29 cellular contexts compared by ENCODE assay signal in genomic region chr7:136424058-136424457, GRCh38.
"Had no signal": no experiment of that assay in that cellular context is flagged by ENCODE, and none has a peak within 500 bp of the region (broad histone marks: within the 10 kb centered on the region; RNA-seq: fewer than 3 reads in every experiment).

No MANE protein-coding gene starts in this region.

- H3K27ac ChIP-seq: colonic mucosa, coronary artery, dorsolateral prefrontal cortex, epithelial cell of prostate, esophagus muscularis mucosa, esophagus squamous epithelium, foreskin keratinocyte, gastrocnemius medialis, gastroesophageal sphincter, heart left ventricle, heart right ventricle had no signal

- H3K9me3 ChIP-seq: colonic mucosa, esophagus squamous epithelium, gastrocnemius medialis had no signal

- H3K27me3 ChIP-seq: colonic mucosa, dorsolateral prefrontal cortex, esophagus muscularis mucosa, esophagus squamous epithelium, foreskin keratinocyte, gastrocnemius medialis, gastroesophageal sphincter, heart left ventricle, heart right ventricle had no signal

- H3K4me3 ChIP-seq: colonic mucosa, coronary artery, dorsolateral prefrontal cortex, esophagus muscularis mucosa, esophagus squamous epithelium, gastrocnemius medialis, gastroesophageal sphincter, heart left ventricle, heart right ventricle had no signal

- H3K27ac Mint-ChIP-seq: dendritic cell treated with granulocyte-macrophage colony-stimulating factor and Interleukin-4, amounts not matched to agents 40 ng/mL and 50 ng/mL, for 4 days; effector memory CD8-positive, alpha-beta T cell; endodermal cell had no signal

- H3K36me3 ChIP-seq: colonic mucosa, esophagus muscularis mucosa, esophagus squamous epithelium, gastrocnemius medialis, gastroesophageal sphincter, heart left ventricle, heart right ventricle had no signal

- H3K27me3 Mint-ChIP-seq: dendritic cell treated with granulocyte-macrophage colony-stimulating factor and Interleukin-4, amounts not matched to agents 40 ng/mL and 50 ng/mL, for 4 days; effector memory CD8-positive, alpha-beta T cell had no signal

- H3K4me1 Mint-ChIP-seq: endodermal cell had no signal

- ATAC-seq: effector memory CD8-positive, alpha-beta T cell; esophagus mucosa; foreskin keratinocyte; gastrocnemius medialis; gastroesophageal sphincter; heart left ventricle; heart right ventricle had no signal

- H3K4me3 Mint-ChIP-seq: dendritic cell treated with granulocyte-macrophage colony-stimulating factor and Interleukin-4, amounts not matched to agents 40 ng/mL and 50 ng/mL, for 4 days; effector memory CD8-positive, alpha-beta T cell; endodermal cell had no signal

- FAIRE-seq: colon, endometrium, endothelial cell of umbilical vein, frontal cortex had no signal

- H3K9me3 Mint-ChIP-seq: endodermal cell had no signal

- DNase-seq: colonic mucosa; cortex of kidney; dermis blood vessel endothelial cell; dorsolateral prefrontal cortex; effector CD4-positive, alpha-beta T cell; effector CD8-positive, alpha-beta T cell; effector memory CD4-positive, alpha-beta T cell; effector memory CD8-positive, alpha-beta T cell; endodermal cell; erythroblast; esophagus squamous epithelium; foreskin fibroblast; foreskin keratinocyte; foreskin melanocyte; gastrocnemius medialis; glutamatergic neuron; head of caudate nucleus; heart left ventricle; heart right ventricle had no signal

- H3K4me1 ChIP-seq: colonic mucosa, esophagus muscularis mucosa, esophagus squamous epithelium, foreskin keratinocyte, gastrocnemius medialis, gastroesophageal sphincter, heart left ventricle, heart right ventricle had no signal
